Comparison of ENCODE assay signal across 1 cellular context in the genomic region with DNA sequence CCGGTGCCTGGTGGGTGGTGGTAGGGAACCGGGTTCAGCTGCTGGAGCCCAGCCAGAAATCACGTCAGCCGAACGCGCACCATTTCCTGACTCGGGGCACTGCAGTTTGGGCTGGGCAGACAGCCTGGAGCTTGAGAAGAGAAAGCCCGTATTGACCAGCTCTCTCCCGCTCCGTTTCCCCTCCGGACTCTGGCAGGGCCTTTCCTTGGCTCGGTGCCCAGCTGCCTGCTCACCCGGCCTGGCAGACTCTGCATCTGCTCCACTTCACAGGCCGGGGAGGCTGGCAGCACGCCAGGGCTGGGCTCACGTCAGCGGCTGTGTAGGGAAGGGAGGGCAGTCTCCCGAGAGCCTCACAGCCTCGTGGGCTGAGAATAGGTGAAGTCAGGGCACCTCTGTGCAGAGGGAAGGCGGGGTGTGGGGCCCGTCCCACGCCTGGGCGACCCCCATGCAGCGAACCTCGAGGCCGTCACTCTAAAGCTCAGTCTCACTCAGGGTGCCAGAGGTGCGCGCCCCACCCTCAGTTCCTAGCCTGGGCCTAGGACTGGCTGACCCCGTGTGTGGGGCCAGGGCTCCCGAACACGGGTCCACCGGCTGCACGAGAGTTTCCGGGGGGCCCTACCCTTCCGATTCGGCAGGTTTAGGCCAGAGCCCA.
TF ChIP-seq lines count a peak whose summit lies in the region.

No MANE protein-coding gene starts in this region.

TF ChIP-seq in HEK293, 187 proteins besides CTCF, POLR2A, EP300 and RAD21 (continued from another document and continues in another):
- TF ChIP-seq, protein P1, sequence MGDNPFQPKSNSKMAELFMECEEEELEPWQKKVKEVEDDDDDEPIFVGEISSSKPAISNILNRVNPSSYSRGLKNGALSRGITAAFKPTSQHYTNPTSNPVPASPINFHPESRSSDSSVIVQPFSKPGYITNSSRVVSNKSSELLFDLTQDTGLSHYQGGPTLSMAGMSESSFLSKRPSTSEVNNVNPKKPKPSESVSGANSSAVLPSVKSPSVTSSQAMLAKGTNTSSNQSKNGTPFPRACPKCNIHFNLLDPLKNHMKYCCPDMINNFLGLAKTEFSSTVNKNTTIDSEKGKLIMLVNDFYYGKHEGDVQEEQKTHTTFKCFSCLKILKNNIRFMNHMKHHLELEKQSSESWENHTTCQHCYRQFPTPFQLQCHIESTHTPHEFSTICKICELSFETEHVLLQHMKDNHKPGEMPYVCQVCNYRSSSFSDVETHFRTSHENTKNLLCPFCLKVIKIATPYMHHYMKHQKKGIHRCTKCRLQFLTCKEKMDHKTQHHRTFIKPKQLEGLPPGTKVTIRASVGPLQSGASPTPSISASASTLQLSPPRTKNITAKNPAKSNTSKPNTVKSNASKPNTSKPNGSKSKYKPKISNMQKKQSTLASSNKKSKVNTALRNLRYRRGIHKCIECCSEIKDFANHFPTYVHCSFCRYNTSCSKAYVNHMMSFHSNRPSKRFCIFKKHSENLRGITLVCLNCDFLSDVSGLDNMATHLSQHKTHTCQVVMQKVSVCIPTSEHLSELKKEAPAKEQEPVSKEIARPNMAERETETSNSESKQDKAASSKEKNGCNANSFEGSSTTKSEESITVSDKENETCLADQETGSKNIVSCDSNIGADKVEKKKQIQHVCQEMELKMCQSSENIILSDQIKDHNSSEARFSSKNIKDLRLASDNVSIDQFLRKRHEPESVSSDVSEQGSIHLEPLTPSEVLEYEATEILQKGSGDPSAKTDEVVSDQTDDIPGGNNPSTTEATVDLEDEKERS (tag by site-specific recombination; IDR thresholded peaks at IDR 0.05): no peak
- peak; percentile 77 for TF ChIP-seq ZNF629 (tag by site-specific recombination; IDR thresholded peaks at IDR 0.05)
- no peak for TF ChIP-seq ZNF138 (tag by site-specific recombination; IDR thresholded peaks at IDR 0.05; ENCODE audit: borderline replicate concordance)
- no peak for TF ChIP-seq ZNF121 (tag by site-specific recombination; IDR thresholded peaks at IDR 0.05)
- TF ChIP-seq, protein P2, sequence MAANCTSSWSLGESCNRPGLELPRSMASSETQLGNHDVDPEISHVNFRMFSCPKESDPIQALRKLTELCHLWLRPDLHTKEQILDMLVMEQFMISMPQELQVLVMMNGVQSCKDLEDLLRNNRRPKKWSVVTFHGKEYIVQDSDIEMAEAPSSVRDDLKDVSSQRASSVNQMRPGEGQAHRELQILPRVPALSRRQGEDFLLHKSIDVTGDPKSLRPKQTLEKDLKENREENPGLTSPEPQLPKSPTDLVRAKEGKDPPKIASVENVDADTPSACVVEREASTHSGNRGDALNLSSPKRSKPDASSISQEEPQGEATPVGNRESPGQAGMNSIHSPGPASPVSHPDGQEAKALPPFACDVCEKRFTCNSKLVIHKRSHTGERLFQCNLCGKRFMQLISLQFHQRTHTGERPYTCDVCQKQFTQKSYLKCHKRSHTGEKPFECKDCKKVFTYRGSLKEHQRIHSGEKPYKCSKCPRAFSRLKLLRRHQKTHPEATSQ (tag by site-specific recombination; IDR thresholded peaks at IDR 0.05): no peak
- TF ChIP-seq ZNF10 (tag by site-specific recombination; IDR thresholded peaks at IDR 0.05): peak; percentile 50; the same call in 1 of the 2 replicates
- no peak for TF ChIP-seq ZNF37A (tag by site-specific recombination; IDR thresholded peaks at IDR 0.05)
- TF ChIP-seq ZNF677 (tag by site-specific recombination; IDR thresholded peaks at IDR 0.05): no peak
- no peak for TF ChIP-seq ZNF433 (tag by site-specific recombination; IDR thresholded peaks at IDR 0.05; ENCODE audit: low read depth)
- TF ChIP-seq ZNF311 (tag by site-specific recombination; IDR thresholded peaks at IDR 0.05; ENCODE audit: borderline replicate concordance): no peak
- TF ChIP-seq GLI2 (tag by site-specific recombination; IDR thresholded peaks at IDR 0.05; ENCODE audit: borderline replicate concordance, low read depth): no peak
- peak; percentile 28; the same call in 1 of the 2 replicates for TF ChIP-seq ZNF423 (tag by site-specific recombination; IDR thresholded peaks at IDR 0.05)
- TF ChIP-seq ZNF785 (tag by site-specific recombination; IDR thresholded peaks at IDR 0.05): no peak; the same call in 1 of the 2 replicates
- TF ChIP-seq, protein P3, sequence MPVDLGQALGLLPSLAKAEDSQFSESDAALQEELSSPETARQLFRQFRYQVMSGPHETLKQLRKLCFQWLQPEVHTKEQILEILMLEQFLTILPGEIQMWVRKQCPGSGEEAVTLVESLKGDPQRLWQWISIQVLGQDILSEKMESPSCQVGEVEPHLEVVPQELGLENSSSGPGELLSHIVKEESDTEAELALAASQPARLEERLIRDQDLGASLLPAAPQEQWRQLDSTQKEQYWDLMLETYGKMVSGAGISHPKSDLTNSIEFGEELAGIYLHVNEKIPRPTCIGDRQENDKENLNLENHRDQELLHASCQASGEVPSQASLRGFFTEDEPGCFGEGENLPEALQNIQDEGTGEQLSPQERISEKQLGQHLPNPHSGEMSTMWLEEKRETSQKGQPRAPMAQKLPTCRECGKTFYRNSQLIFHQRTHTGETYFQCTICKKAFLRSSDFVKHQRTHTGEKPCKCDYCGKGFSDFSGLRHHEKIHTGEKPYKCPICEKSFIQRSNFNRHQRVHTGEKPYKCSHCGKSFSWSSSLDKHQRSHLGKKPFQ (tag by site-specific recombination; IDR thresholded peaks at IDR 0.05): peak; percentile 24; the same call in 1 of the 2 replicates
- no peak for TF ChIP-seq ZNF354C (tag by site-specific recombination; IDR thresholded peaks at IDR 0.05; ENCODE audit: borderline replicate concordance, low read depth)
- TF ChIP-seq, protein P4, sequence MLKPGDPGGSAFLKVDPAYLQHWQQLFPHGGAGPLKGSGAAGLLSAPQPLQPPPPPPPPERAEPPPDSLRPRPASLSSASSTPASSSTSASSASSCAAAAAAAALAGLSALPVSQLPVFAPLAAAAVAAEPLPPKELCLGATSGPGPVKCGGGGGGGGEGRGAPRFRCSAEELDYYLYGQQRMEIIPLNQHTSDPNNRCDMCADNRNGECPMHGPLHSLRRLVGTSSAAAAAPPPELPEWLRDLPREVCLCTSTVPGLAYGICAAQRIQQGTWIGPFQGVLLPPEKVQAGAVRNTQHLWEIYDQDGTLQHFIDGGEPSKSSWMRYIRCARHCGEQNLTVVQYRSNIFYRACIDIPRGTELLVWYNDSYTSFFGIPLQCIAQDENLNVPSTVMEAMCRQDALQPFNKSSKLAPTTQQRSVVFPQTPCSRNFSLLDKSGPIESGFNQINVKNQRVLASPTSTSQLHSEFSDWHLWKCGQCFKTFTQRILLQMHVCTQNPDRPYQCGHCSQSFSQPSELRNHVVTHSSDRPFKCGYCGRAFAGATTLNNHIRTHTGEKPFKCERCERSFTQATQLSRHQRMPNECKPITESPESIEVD (tag by site-specific recombination; IDR thresholded peaks at IDR 0.05): no peak
- TF ChIP-seq ZNF175 (tag by site-specific recombination; IDR thresholded peaks at IDR 0.05): no peak
- no peak for TF ChIP-seq ZNF626 (tag by site-specific recombination; IDR thresholded peaks at IDR 0.05)
- no peak; the same call in 1 of the 2 replicates for TF ChIP-seq KLF10 (tag by site-specific recombination; IDR thresholded peaks at IDR 0.05)
- no peak for TF ChIP-seq ZNF174 (tag by site-specific recombination; IDR thresholded peaks at IDR 0.05)
- TF ChIP-seq, protein P5, sequence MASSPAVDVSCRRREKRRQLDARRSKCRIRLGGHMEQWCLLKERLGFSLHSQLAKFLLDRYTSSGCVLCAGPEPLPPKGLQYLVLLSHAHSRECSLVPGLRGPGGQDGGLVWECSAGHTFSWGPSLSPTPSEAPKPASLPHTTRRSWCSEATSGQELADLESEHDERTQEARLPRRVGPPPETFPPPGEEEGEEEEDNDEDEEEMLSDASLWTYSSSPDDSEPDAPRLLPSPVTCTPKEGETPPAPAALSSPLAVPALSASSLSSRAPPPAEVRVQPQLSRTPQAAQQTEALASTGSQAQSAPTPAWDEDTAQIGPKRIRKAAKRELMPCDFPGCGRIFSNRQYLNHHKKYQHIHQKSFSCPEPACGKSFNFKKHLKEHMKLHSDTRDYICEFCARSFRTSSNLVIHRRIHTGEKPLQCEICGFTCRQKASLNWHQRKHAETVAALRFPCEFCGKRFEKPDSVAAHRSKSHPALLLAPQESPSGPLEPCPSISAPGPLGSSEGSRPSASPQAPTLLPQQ (tag by site-specific recombination; IDR thresholded peaks at IDR 0.05): peak; percentile 88
- peak; percentile 73 for TF ChIP-seq ZIC2 (tag by site-specific recombination; IDR thresholded peaks at IDR 0.05)
- TF ChIP-seq ZNF660 (tag by site-specific recombination; IDR thresholded peaks at IDR 0.05): peak; percentile 98
- no peak for TF ChIP-seq ZNF585B (tag by site-specific recombination; IDR thresholded peaks at IDR 0.05)
- TF ChIP-seq ZFP41 (tag by site-specific recombination; IDR thresholded peaks at IDR 0.05; ENCODE audit: borderline replicate concordance): no peak
- TF ChIP-seq, protein P6, sequence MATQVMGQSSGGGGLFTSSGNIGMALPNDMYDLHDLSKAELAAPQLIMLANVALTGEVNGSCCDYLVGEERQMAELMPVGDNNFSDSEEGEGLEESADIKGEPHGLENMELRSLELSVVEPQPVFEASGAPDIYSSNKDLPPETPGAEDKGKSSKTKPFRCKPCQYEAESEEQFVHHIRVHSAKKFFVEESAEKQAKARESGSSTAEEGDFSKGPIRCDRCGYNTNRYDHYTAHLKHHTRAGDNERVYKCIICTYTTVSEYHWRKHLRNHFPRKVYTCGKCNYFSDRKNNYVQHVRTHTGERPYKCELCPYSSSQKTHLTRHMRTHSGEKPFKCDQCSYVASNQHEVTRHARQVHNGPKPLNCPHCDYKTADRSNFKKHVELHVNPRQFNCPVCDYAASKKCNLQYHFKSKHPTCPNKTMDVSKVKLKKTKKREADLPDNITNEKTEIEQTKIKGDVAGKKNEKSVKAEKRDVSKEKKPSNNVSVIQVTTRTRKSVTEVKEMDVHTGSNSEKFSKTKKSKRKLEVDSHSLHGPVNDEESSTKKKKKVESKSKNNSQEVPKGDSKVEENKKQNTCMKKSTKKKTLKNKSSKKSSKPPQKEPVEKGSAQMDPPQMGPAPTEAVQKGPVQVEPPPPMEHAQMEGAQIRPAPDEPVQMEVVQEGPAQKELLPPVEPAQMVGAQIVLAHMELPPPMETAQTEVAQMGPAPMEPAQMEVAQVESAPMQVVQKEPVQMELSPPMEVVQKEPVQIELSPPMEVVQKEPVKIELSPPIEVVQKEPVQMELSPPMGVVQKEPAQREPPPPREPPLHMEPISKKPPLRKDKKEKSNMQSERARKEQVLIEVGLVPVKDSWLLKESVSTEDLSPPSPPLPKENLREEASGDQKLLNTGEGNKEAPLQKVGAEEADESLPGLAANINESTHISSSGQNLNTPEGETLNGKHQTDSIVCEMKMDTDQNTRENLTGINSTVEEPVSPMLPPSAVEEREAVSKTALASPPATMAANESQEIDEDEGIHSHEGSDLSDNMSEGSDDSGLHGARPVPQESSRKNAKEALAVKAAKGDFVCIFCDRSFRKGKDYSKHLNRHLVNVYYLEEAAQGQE (tag by site-specific recombination; IDR thresholded peaks at IDR 0.05): no peak
- no peak for TF ChIP-seq ZNF521 (tag by site-specific recombination; IDR thresholded peaks at IDR 0.05)
- TF ChIP-seq ZNF560 (tag by site-specific recombination; IDR thresholded peaks at IDR 0.05; ENCODE audit: borderline replicate concordance): no peak
- TF ChIP-seq ZNF791 (tag by site-specific recombination; IDR thresholded peaks at IDR 0.05): no peak
- TF ChIP-seq, protein P7, sequence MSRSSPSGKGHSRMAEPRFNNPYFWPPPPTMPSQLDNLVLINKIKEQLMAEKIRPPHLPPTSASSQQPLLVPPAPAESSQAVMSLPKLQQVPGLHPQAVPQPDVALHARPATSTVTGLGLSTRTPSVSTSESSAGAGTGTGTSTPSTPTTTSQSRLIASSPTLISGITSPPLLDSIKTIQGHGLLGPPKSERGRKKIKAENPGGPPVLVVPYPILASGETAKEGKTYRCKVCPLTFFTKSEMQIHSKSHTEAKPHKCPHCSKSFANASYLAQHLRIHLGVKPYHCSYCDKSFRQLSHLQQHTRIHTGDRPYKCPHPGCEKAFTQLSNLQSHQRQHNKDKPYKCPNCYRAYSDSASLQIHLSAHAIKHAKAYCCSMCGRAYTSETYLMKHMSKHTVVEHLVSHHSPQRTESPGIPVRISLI (tag by site-specific recombination; IDR thresholded peaks at IDR 0.05): no peak
- TF ChIP-seq, protein P8, sequence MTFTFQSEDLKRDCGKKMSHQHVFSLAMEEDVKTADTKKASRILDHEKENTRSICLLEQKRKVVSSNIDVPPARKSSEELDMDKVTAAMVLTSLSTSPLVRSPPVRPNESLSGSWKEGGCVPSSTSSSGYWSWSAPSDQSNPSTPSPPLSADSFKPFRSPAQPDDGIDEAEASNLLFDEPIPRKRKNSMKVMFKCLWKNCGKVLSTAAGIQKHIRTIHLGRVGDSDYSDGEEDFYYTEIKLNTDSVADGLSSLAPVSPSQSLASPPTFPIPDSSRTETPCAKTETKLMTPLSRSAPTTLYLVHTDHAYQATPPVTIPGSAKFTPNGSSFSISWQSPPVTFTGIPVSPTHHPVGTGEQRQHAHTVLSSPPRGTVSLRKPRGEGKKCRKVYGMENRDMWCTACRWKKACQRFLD (tag by site-specific recombination; IDR thresholded peaks at IDR 0.05): no peak
- no peak; the same call in 1 of the 2 replicates for TF ChIP-seq ZNF501 (tag by site-specific recombination; IDR thresholded peaks at IDR 0.05)
- no peak for TF ChIP-seq SP2 (tag by site-specific recombination; IDR thresholded peaks at IDR 0.05)
- no peak for TF ChIP-seq ZNF776 (tag by site-specific recombination; IDR thresholded peaks at IDR 0.05; ENCODE audit: borderline replicate concordance)
- TF ChIP-seq HOXC10 (CRISPR knock-in tag; IDR thresholded peaks at IDR 0.05): no peak
- TF ChIP-seq ZNF404 (tag by site-specific recombination; IDR thresholded peaks at IDR 0.05): no peak
- TF ChIP-seq ZNF48 (tag by site-specific recombination; IDR thresholded peaks at IDR 0.05): no peak
- peak; percentile 62; the same call in 1 of the 2 replicates for TF ChIP-seq ZNF2 (tag by site-specific recombination; IDR thresholded peaks at IDR 0.05)
- TF ChIP-seq, protein P9, sequence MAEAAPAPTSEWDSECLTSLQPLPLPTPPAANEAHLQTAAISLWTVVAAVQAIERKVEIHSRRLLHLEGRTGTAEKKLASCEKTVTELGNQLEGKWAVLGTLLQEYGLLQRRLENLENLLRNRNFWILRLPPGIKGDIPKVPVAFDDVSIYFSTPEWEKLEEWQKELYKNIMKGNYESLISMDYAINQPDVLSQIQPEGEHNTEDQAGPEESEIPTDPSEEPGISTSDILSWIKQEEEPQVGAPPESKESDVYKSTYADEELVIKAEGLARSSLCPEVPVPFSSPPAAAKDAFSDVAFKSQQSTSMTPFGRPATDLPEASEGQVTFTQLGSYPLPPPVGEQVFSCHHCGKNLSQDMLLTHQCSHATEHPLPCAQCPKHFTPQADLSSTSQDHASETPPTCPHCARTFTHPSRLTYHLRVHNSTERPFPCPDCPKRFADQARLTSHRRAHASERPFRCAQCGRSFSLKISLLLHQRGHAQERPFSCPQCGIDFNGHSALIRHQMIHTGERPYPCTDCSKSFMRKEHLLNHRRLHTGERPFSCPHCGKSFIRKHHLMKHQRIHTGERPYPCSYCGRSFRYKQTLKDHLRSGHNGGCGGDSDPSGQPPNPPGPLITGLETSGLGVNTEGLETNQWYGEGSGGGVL (tag by site-specific recombination; IDR thresholded peaks at IDR 0.05): peak; percentile 87
- TF ChIP-seq ZNF335 (tag by site-specific recombination; conservative IDR thresholded peaks at IDR 0.05): peak; percentile 48
- no peak for TF ChIP-seq ZNF777 (tag by site-specific recombination; IDR thresholded peaks at IDR 0.05; ENCODE audit: borderline replicate concordance)
- no peak; the same call in 1 of the 2 replicates for TF ChIP-seq ZNF561 (tag by site-specific recombination; IDR thresholded peaks at IDR 0.05; ENCODE audit: borderline replicate concordance)
- TF ChIP-seq ZNF549 (tag by site-specific recombination; IDR thresholded peaks at IDR 0.05): no peak
- no peak for TF ChIP-seq ZNF792 (tag by site-specific recombination; IDR thresholded peaks at IDR 0.05)
- no peak for TF ChIP-seq ZNF544 (tag by site-specific recombination; IDR thresholded peaks at IDR 0.05)
